Comparison of ENCODE assay signal across 8 cellular contexts in genomic region chr10:104334965-104335650, GRCh38. TPM values are rescaled to one million over a fixed set of nuclear protein-coding genes. Genes with fewer than 3 reads are reported as not detected.
DNase-seq lines count a peak whose midpoint lies in the region; ATAC-seq and TF ChIP-seq lines count a peak whose summit lies in the region.

No MANE protein-coding gene starts in this region.

- H3K27ac ChIP-seq in transverse colon (peak overlapping the region in 3 of 4 donors; percentile 5 to 90 (median 14)), GM23338 (ENCODE audit: low read depth) (no peak overlapping the region)

- peaks cover 81% of the 10 kb centered on the region for H3K4me1 Mint-ChIP-seq in activated T-cell treated with anti-CD3 and anti-CD28 coated beads, Interleukin-2, amount 50 U/mL, for 72 hours (ENCODE audit: low read depth)
- peaks cover 79% of the 10 kb centered on the region for H3K4me1 Mint-ChIP-seq in GM23338

- no peak for TF ChIP-seq EP300 in transverse colon (IDR thresholded peaks at IDR 0.05; ENCODE audit: low read depth)

- no peak overlapping the region for H3K4me3 ChIP-seq in transverse colon
- H3K4me3 ChIP-seq in GM23338 = no peak overlapping the region

- peaks cover 74% of the 10 kb centered on the region for H3K79me2 ChIP-seq in GM23338 (replicated peaks; ENCODE audit: insufficient read depth)

- TF ChIP-seq CTCF in transverse colon (IDR thresholded peaks at IDR 0.05) (no peak), GM23338 (conservative IDR thresholded peaks at IDR 0.05; ENCODE audit: low read depth in 2 of 2) (no peak)

- H3K27ac Mint-ChIP-seq in activated T-cell treated with anti-CD3 and anti-CD28 coated beads, Interleukin-2, amount 50 U/mL, for 72 hours = peak overlapping the region; percentile 87
- H3K27ac Mint-ChIP-seq in GM23338 = no peak overlapping the region

- DNase-seq in activated CD8-positive, alpha-beta memory T cell treated with anti-CD3 and anti-CD28 coated beads for 24 hours = peak; percentile 58
- DNase-seq in activated CD8-positive, alpha-beta memory T cell treated with anti-CD3 and anti-CD28 coated beads, Interleukin-2, amount 50 U/mL, for 4 hours = no peak
- DNase-seq in activated T-cell treated with anti-CD3 and anti-CD28 coated beads, Interleukin-2, amount 50 U/mL, for 72 hours = no peak
- peak; percentile 56 for DNase-seq in left kidney (ENCODE audit: low read depth, low spot score)
- DNase-seq in transverse colon = no peak
- no peak for DNase-seq in C1 segment of cervical spinal cord (lab: John Stamatoyannopoulos, UW)
- DNase-seq in hepatic stellate cell (ENCODE audit: low spot score) = no peak
- no peak for DNase-seq in GM23338 (ENCODE audit: low spot score)

- peaks cover 28 to 84% (median 54%) of the 10 kb centered on the region in 4 donors for H3K4me1 ChIP-seq in transverse colon
- H3K4me1 ChIP-seq in GM23338 (ENCODE audit: insufficient read depth) = peaks cover 82% of the 10 kb centered on the region

- H3K4me3 Mint-ChIP-seq in activated T-cell treated with anti-CD3 and anti-CD28 coated beads, Interleukin-2, amount 50 U/mL, for 72 hours = peak overlapping the region; percentile 92 to 96
- no peak overlapping the region; the same call in 2 of the 3 replicates for H3K4me3 Mint-ChIP-seq in GM23338

- 86 to 91% methylated on average over 12 to 13 of the region's 13 CpGs for WGBS in transverse colon (ENCODE audit: low coverage in 1 of 2), 2 donors

- H3F3A ChIP-seq in GM23338 (replicated peaks; ENCODE audit: low read depth) = peaks cover 13% of the 10 kb centered on the region

- TF ChIP-seq POLR2A in transverse colon (IDR thresholded peaks at IDR 0.05) = no peak

- H3K27me3 ChIP-seq in transverse colon (no peaks in the 10 kb centered on the region), GM23338 (ENCODE audit: insufficient read depth) (peaks cover 7% of the 10 kb centered on the region; the same call in 1 of the 2 replicates)

- H2AFZ ChIP-seq in GM23338 = no peak overlapping the region

- in situ Hi-C loops in transverse colon (cut with MboI; ENCODE audit: low pct_ligation_motif_present in 1 of 4, low pct_unique_long_range_greater_than_20kb in 1 of 4, low sequenced_read_pairs in 3 of 4) = no loop called here

- peaks cover under 1% of the 10 kb centered on the region for H3K27me3 Mint-ChIP-seq in activated T-cell treated with anti-CD3 and anti-CD28 coated beads, Interleukin-2, amount 50 U/mL, for 72 hours (ENCODE audit: low read depth)
- peaks cover 16% of the 10 kb centered on the region for H3K27me3 Mint-ChIP-seq in GM23338 (ENCODE audit: insufficient read depth, low read depth, poor library complexity)

- no peak for ATAC-seq in activated T-cell treated with anti-CD3 and anti-CD28 coated beads, Interleukin-2, amount 50 U/mL, for 72 hours (replicated peaks in 1 of 2)
- no peak for ATAC-seq in GM23338

- peaks cover 2% of the 10 kb centered on the region; the same call in 1 of the 2 replicates for H4K20me1 ChIP-seq in GM23338 (replicated peaks; ENCODE audit: insufficient read depth)

- H3K9me3 ChIP-seq in transverse colon = no peaks in the 10 kb centered on the region

- H3K9me3 Mint-ChIP-seq in activated T-cell treated with anti-CD3 and anti-CD28 coated beads, Interleukin-2, amount 50 U/mL, for 72 hours = no peaks in the 10 kb centered on the region
- H3K9me3 Mint-ChIP-seq in GM23338 = no peaks in the 10 kb centered on the region

- peaks cover 9 to 11% of the 10 kb centered on the region in 2 donors for H3K36me3 Mint-ChIP-seq in activated T-cell treated with anti-CD3 and anti-CD28 coated beads, Interleukin-2, amount 50 U/mL, for 72 hours (ENCODE audit: insufficient read depth in 2 of 2)
- no peaks in the 10 kb centered on the region; the same call in 2 of the 3 replicates for H3K36me3 Mint-ChIP-seq in GM23338 (ENCODE audit: low read depth)

- H3K4me2 ChIP-seq in GM23338 = no peak overlapping the region

- H3K9me2 ChIP-seq in GM23338 (ENCODE audit: insufficient read depth) = no peaks in the 10 kb centered on the region

- H3K36me3 ChIP-seq in transverse colon (no peaks in the 10 kb centered on the region), GM23338 (ENCODE audit: insufficient read depth) (no peaks in the 10 kb centered on the region)

- intact Hi-C loops in transverse colon (cut with DNase I; ENCODE audit: low total_unique reads) = no loop called here

TF ChIP-seq in GM23338, 12 proteins besides CTCF, POLR2A, EP300 and RAD21 (continues in another document):
- TF ChIP-seq STAT1 (IDR thresholded peaks at IDR 0.05; ENCODE audit: unreplicated experiment) (no peak), NANOG (IDR thresholded peaks at IDR 0.05; ENCODE audit: borderline replicate concordance) (no peak), POLR2AphosphoS5 (IDR thresholded peaks at IDR 0.05; ENCODE audit: low read depth) (no peak), JUNB (IDR thresholded peaks at IDR 0.05; ENCODE audit: unreplicated experiment) (no peak), EZH2 (IDR thresholded peaks at IDR 0.05; ENCODE audit: low read depth, unreplicated experiment) (no peak), EZH2phosphoT487 (IDR thresholded peaks at IDR 0.05; ENCODE audit: unreplicated experiment) (no peak), ZNF331 (CRISPR knock-in tag; IDR thresholded peaks at IDR 0.05; ENCODE audit: low read depth) (no peak), CREB1 (CRISPR knock-in tag; IDR thresholded peaks at IDR 0.05; ENCODE audit: low read depth) (no peak)
- TF ChIP-seq, protein P1, sequence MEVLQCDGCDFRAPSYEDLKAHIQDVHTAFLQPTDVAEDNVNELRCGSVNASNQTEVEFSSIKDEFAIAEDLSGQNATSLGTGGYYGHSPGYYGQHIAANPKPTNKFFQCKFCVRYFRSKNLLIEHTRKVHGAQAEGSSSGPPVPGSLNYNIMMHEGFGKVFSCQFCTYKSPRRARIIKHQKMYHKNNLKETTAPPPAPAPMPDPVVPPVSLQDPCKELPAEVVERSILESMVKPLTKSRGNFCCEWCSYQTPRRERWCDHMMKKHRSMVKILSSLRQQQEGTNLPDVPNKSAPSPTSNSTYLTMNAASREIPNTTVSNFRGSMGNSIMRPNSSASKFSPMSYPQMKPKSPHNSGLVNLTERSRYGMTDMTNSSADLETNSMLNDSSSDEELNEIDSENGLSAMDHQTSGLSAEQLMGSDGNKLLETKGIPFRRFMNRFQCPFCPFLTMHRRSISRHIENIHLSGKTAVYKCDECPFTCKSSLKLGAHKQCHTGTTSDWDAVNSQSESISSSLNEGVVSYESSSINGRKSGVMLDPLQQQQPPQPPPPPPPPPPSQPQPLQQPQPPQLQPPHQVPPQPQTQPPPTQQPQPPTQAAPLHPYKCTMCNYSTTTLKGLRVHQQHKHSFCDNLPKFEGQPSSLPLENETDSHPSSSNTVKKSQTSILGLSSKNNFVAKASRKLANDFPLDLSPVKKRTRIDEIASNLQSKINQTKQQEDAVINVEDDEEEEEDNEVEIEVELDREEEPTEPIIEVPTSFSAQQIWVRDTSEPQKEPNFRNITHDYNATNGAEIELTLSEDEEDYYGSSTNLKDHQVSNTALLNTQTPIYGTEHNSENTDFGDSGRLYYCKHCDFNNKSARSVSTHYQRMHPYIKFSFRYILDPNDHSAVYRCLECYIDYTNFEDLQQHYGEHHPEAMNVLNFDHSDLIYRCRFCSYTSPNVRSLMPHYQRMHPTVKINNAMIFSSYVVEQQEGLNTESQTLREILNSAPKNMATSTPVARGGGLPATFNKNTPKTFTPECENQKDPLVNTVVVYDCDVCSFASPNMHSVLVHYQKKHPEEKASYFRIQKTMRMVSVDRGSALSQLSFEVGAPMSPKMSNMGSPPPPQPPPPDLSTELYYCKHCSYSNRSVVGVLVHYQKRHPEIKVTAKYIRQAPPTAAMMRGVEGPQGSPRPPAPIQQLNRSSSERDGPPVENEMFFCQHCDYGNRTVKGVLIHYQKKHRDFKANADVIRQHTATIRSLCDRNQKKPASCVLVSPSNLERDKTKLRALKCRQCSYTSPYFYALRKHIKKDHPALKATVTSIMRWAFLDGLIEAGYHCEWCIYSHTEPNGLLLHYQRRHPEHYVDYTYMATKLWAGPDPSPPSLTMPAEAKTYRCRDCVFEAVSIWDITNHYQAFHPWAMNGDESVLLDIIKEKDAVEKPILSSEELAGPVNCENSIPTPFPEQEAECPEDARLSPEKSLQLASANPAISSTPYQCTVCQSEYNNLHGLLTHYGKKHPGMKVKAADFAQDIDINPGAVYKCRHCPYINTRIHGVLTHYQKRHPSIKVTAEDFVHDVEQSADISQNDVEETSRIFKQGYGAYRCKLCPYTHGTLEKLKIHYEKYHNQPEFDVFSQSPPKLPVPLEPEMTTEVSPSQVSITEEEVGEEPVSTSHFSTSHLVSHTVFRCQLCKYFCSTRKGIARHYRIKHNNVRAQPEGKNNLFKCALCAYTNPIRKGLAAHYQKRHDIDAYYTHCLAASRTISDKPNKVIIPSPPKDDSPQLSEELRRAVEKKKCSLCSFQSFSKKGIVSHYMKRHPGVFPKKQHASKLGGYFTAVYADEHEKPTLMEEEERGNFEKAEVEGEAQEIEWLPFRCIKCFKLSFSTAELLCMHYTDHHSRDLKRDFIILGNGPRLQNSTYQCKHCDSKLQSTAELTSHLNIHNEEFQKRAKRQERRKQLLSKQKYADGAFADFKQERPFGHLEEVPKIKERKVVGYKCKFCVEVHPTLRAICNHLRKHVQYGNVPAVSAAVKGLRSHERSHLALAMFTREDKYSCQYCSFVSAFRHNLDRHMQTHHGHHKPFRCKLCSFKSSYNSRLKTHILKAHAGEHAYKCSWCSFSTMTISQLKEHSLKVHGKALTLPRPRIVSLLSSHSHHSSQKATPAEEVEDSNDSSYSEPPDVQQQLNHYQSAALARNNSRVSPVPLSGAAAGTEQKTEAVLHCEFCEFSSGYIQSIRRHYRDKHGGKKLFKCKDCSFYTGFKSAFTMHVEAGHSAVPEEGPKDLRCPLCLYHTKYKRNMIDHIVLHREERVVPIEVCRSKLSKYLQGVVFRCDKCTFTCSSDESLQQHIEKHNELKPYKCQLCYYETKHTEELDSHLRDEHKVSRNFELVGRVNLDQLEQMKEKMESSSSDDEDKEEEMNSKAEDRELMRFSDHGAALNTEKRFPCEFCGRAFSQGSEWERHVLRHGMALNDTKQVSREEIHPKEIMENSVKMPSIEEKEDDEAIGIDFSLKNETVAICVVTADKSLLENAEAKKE (CRISPR knock-in tag; IDR thresholded peaks at IDR 0.05) = no peak

RNA-seq across cellular contexts. Expression of gene ITPRIP, which starts 3.2 kb away (rescaled TPM):
- 10 to 100 TPM; 27.8 to 29.7 TPM for total RNA-seq in activated T-cell treated with anti-CD3 and anti-CD28 coated beads, Interleukin-2, amount 50 U/mL, for 72 hours
- total RNA-seq in transverse colon = 10 to 100 TPM in 1 of 4 donors, 1 to 10 TPM in 3; 1.8 to 25.1 (median 6.6) TPM
- 15.2 and 15.9 TPM in 2 replicates for total RNA-seq in GM23338 (2014; rRNA removed; shearing (Covaris generic))
- polyA plus RNA-seq in GM23338 (2016; fragmentation: Nextera tagmentation; extraction: Ambion mirVana) = 6.4 and 6.9 TPM in 2 replicates

RNA-seq across cellular contexts. Expression of gene CFAP58, which starts 18.5 kb away (rescaled TPM):
- 1 to 10 TPM in 1 of 2 donors, under 1 TPM in 1; 0.72 to 1.1 TPM for total RNA-seq in activated T-cell treated with anti-CD3 and anti-CD28 coated beads, Interleukin-2, amount 50 U/mL, for 72 hours
- total RNA-seq in transverse colon = under 1 TPM in 2 of 4 donors, not detected in 2; 0.16 to 0.27 TPM
- total RNA-seq in GM23338 (2014; rRNA removed; shearing (Covaris generic)) = 0.39 and 0.63 TPM in 2 replicates
- 0.24 and 0.89 TPM in 2 replicates for polyA plus RNA-seq in GM23338 (2016; fragmentation: Nextera tagmentation; extraction: Ambion mirVana)

Comparison
In these comparisons a context has a peak if more than half of its experiments do, and no peak if none do; other contexts are left out.
1. DNase-seq: peak in activated CD8-positive, alpha-beta memory T cell treated with anti-CD3 and anti-CD28 coated beads for 24 hours (single experiment) and left kidney (single experiment); none in activated CD8-positive, alpha-beta memory T cell treated with anti-CD3 and anti-CD28 coated beads, Interleukin-2, amount 50 U/mL, for 4 hours (single experiment), activated T-cell treated with anti-CD3 and anti-CD28 coated beads, Interleukin-2, amount 50 U/mL, for 72 hours (0 of 2), transverse colon (single experiment), C1 segment of cervical spinal cord (0 of 14), hepatic stellate cell (single experiment) and GM23338 (single experiment).